In the genomic region with DNA sequence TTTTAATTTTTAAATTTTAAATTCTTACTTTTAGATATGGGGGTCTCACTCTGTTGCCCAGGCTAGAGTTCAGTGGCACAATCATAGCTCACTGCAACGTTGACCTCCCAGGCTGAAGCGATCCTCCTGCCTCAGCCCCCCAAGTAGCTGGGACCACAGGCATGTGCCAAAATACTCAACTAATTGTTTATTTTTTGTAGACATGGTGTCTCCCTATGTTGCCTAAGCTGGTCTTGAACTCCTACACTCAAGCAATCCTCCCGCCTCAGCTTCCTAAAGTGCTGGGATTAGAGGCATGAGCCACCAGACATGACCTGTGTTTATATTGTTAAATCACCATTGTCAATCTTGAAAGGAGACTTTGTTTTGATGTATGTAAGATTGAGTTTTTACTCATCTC, we compare ENCODE assay signal across 5 cellular contexts.
"Had no signal": no experiment of that assay in that cellular context is flagged by ENCODE, and none has a peak within 500 bp of the region (broad histone marks: within the 10 kb centered on the region; RNA-seq: fewer than 3 reads in every experiment).

No MANE protein-coding gene starts in this region.

- H3K4me3 ChIP-seq: K562 had no signal

- DNase-seq: IMR-90, KBM-7, KG1 had no signal

- H3K27ac ChIP-seq: HL-60 had no signal
